11 cellular contexts compared by ENCODE assay signal in genomic region chr1:32997381-32997891, GRCh38. TPM values are rescaled to one million over a fixed set of nuclear protein-coding genes. Genes with fewer than 3 reads are reported as not detected.
DNase-seq lines count a peak whose midpoint lies in the region; ATAC-seq and TF ChIP-seq lines count a peak whose summit lies in the region.
"Had no signal": no experiment of that assay in that cellular context is flagged by ENCODE, and none has a peak within 500 bp of the region (broad histone marks: within the 10 kb centered on the region; RNA-seq: fewer than 3 reads in every experiment).

No MANE protein-coding gene starts in this region.

- in situ Hi-C loops in brain microvascular endothelial cell (cut with HindIII; ENCODE audit: low pct_ligation_motif_present, low sequenced_read_pairs) = no loop called here

- peaks cover 24% of the 10 kb centered on the region for H3K4me1 ChIP-seq in mesodermal cell (ENCODE audit: control insufficient read depth, insufficient read depth, low read length, poor library complexity, severe bottlenecking)
- H3K4me1 ChIP-seq in mucosa of descending colon (ENCODE audit: low read depth) = peaks cover 10% of the 10 kb centered on the region
- peaks cover 15 to 37% (median 28%) of the 10 kb centered on the region in 3 donors for H3K4me1 ChIP-seq in esophagus squamous epithelium

- POLR2A ChIA-PET in AG04450 (lab: Yijun Ruan, JAX) = no interaction called here

- H3K4me1 Mint-ChIP-seq in HFFc6 (ENCODE audit: low read depth) = peaks cover 40% of the 10 kb centered on the region

- H3K4me3 ChIP-seq in AG04450 (ENCODE audit: low read depth, low read length) (no peak overlapping the region), brain microvascular endothelial cell (ENCODE audit: low read depth, low read length) (no peak overlapping the region), mesodermal cell (ENCODE audit: extremely low read depth, insufficient read depth, low read length, poor library complexity, severe bottlenecking) (no peak overlapping the region), mucosa of descending colon (no peak overlapping the region), esophagus squamous epithelium (no peak overlapping the region)

- H3K36me3 ChIP-seq in brain microvascular endothelial cell (replicated peaks) (no peaks in the 10 kb centered on the region), mesodermal cell (ENCODE audit: control insufficient read depth, insufficient read depth, low read length) (no peaks in the 10 kb centered on the region), mucosa of descending colon (ENCODE audit: low read depth) (no peaks in the 10 kb centered on the region), esophagus squamous epithelium (no peaks in the 10 kb centered on the region)

- 100% methylated on average over 1 to 2 of the region's 2 CpGs for WGBS in mesodermal cell (ENCODE audit: insufficient coverage in 2 of 2), 2 experiments
- WGBS in esophagus squamous epithelium, 2 donors = 47 to 49% methylated on average over 2 of the region's 2 CpGs

- no peaks in the 10 kb centered on the region for H3K9me3 Mint-ChIP-seq in HFFc6
- H3K9me3 Mint-ChIP-seq: immature natural killer cell had no signal

- H3K27ac Mint-ChIP-seq in HFFc6 = peak overlapping the region; percentile 96

- H3K36me3 Mint-ChIP-seq in HFFc6 (ENCODE audit: low read depth) = no peaks in the 10 kb centered on the region
- H3K36me3 Mint-ChIP-seq: immature natural killer cell had no signal

- TF ChIP-seq CTCF in AG04450 (IDR thresholded peaks at IDR 0.05; ENCODE audit: low read depth, low read length) (no peak), HFFc6 (IDR thresholded peaks at IDR 0.05) (no peak), brain microvascular endothelial cell (IDR thresholded peaks at IDR 0.05; ENCODE audit: low read depth, low read length, missing control alignments) (no peak), mucosa of descending colon (IDR thresholded peaks at IDR 0.05) (no peak), esophagus squamous epithelium (IDR thresholded peaks at IDR 0.05) (no peak)

- CTCF ChIA-PET in AG04450 (lab: Charles Lee) = interaction anchor here (0.9 to 3.0 kb wide), 2 partner anchors 9 to 64 kb away, joined by 4 to 14 read pairs; no protein-coding TSS in a partner anchor

- H3K27me3 ChIP-seq in AG04450 (ENCODE audit: control insufficient read depth, insufficient read depth, low read length) (no peaks in the 10 kb centered on the region), brain microvascular endothelial cell (replicated peaks) (no peaks in the 10 kb centered on the region), esophagus squamous epithelium (peaks cover 0 to 8% (median 0%) of the 10 kb centered on the region in 4 donors)

- no peaks in the 10 kb centered on the region; the same call in none of the 2 replicates for H3K27me3 Mint-ChIP-seq in HFFc6 (ENCODE audit: insufficient read depth)

- DNase-seq in AG04450 (ENCODE audit: low read depth, low spot score) (no peak), HFFc6 (peak; percentile 68), brain microvascular endothelial cell (peak; percentile 88), mucosa of descending colon (no peak), esophagus squamous epithelium (lab: John Stamatoyannopoulos, UW) (no peak), putamen (ENCODE audit: low spot score) (no peak), NCI-H1105 (lab: John Stamatoyannopoulos, UW) (no peak)
- DNase-seq: immature natural killer cell, NCI-H146, SW 1271 had no signal

- intact Hi-C loops in mucosa of descending colon (cut with DNase I, micrococcal nuclease) = no loop called here
- intact Hi-C loops in esophagus squamous epithelium (cut with DNase I) = no loop called here

- no peak for ATAC-seq in mucosa of descending colon

- peak overlapping the region; percentile 45 for H3K4me3 Mint-ChIP-seq in HFFc6
- H3K4me3 Mint-ChIP-seq: immature natural killer cell had no signal

- H3K27ac ChIP-seq in AG04450 (ENCODE audit: low read depth, low read length) (peak overlapping the region; percentile 74), brain microvascular endothelial cell (peak overlapping the region; percentile 97), mesodermal cell (ENCODE audit: low read depth, low read length, severe bottlenecking) (peak overlapping the region; percentile 68), esophagus squamous epithelium (peak overlapping the region in 1 of 4 donors; percentile 69)

- H3K9me3 ChIP-seq in AG04450 (ENCODE audit: control insufficient read depth, insufficient read depth, low read length) = no peaks in the 10 kb centered on the region
- H3K9me3 ChIP-seq in mesodermal cell (ENCODE audit: control insufficient read depth, low read length) = no peaks in the 10 kb centered on the region
- H3K9me3 ChIP-seq in mucosa of descending colon = no peaks in the 10 kb centered on the region
- no peaks in the 10 kb centered on the region for H3K9me3 ChIP-seq in esophagus squamous epithelium

- no peak for TF ChIP-seq POLR2A in esophagus squamous epithelium (IDR thresholded peaks at IDR 0.05)

RNA-seq across cellular contexts. Expression of gene RNF19B, which starts 32.8 kb away (rescaled TPM):
- 8.5 and 10.1 TPM in 2 replicates for polyA plus RNA-seq in AG04450 (2011; rRNA removed)
- polyA minus RNA-seq in AG04450 (2011; rRNA and poly(A)+ RNA removed) = 18.0 and 19.5 TPM in 2 replicates
- total RNA-seq in HFFc6 (2021; fragmentation: NEBNext Ultra II Directional; extraction: Animal tissue kit (Norgen Biotek cat#: 25700)) = 10 to 100 TPM in 3 of 6 experiments, 1 to 10 TPM in 3; 9.4 to 10.6 (median 9.9) TPM
- 13.0 TPM for polyA plus RNA-seq in mesodermal cell (2013, experiment 1 of 2)
- 11.7 TPM for polyA plus RNA-seq in mesodermal cell (2013, experiment 2 of 2)
- total RNA-seq in mucosa of descending colon (10 to 100 TPM; 51.5 to 74.9 (median 68.0) TPM), esophagus squamous epithelium (10 to 100 TPM; 24.2 to 61.6 (median 46.4) TPM)

RNA-seq across cellular contexts. Expression of gene AK2, which starts 39.2 kb away (rescaled TPM):
- 129 TPM in 2 replicates for polyA plus RNA-seq in AG04450 (2011; rRNA removed)
- 59.6 and 66.6 TPM in 2 replicates for polyA minus RNA-seq in AG04450 (2011; rRNA and poly(A)+ RNA removed)
- 100 to 1,000 TPM; 160 to 173 (median 168) TPM for total RNA-seq in HFFc6 (2021; fragmentation: NEBNext Ultra II Directional; extraction: Animal tissue kit (Norgen Biotek cat#: 25700))
- 79.2 TPM for polyA plus RNA-seq in mesodermal cell (2013, experiment 1 of 2)
- polyA plus RNA-seq in mesodermal cell (2013, experiment 2 of 2) = 68.7 TPM
- total RNA-seq in mucosa of descending colon = 100 to 1,000 TPM; 147 to 228 (median 186) TPM
- total RNA-seq in esophagus squamous epithelium = 100 to 1,000 TPM; 126 to 167 (median 151) TPM

Comparison
In these comparisons a context has a peak if more than half of its experiments do, and no peak if none do; other contexts are left out.
1. DNase-seq: peak in HFFc6 (single experiment) and brain microvascular endothelial cell (single experiment); none in AG04450 (single experiment), mucosa of descending colon (0 of 3), esophagus squamous epithelium (single experiment), putamen (single experiment) and NCI-H1105 (single experiment).